11 cellular contexts compared by ENCODE assay signal in the genomic region with DNA sequence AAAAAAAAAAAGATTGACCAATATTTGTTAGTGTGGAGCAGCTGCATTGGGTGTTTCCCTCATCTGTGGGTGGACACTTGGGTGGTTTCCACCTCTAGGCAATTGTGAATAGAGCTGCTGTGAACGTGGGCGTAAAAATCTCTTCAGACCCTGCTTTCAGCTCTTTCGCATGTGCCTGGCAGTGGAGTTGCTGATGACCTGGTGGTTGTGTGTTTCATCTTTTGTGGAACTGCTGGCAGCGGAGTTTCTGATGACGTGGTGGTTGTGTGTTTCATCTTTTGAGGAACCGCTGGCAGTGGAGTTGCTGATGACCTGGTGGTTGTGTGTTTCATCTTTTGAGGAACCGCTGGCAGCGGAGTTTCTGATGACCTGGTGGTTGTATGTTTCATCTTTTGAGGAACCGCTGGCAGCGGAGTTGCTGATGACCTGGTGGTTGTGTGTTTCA. TPM values are rescaled to one million over a fixed set of nuclear protein-coding genes. Genes with fewer than 3 reads are reported as not detected.
DNase-seq lines count a peak whose midpoint lies in the region; ATAC-seq and TF ChIP-seq lines count a peak whose summit lies in the region.
"Had no signal": no experiment of that assay in that cellular context is flagged by ENCODE, and none has a peak within 500 bp of the region (broad histone marks: within the 10 kb centered on the region; RNA-seq: fewer than 3 reads in every experiment).

No MANE protein-coding gene starts in this region.

- POLR2A ChIA-PET in IMR-90 (lab: Charles Lee; ENCODE audit: unreplicated experiment), result no interaction called here

- ATAC-seq in IMR-90 (ENCODE audit: low read depth) (no peak), gastrocnemius medialis (peak in 1 of 2 donors; percentile 60)

- no peaks in the 10 kb centered on the region for H3K4me1 ChIP-seq in IMR-90 (ENCODE audit: control insufficient read depth, insufficient read depth, low read length)
- H3K4me1 ChIP-seq in gastrocnemius medialis, result peaks cover 0 to 6% of the 10 kb centered on the region in 2 donors

- H2BK15ac ChIP-seq in IMR-90 (ENCODE audit: low read depth, low read length), result no peak overlapping the region

- peak; percentile 28 for DNase-seq in GM06990 (ENCODE audit: extremely low read depth, insufficient read length)
- peak; percentile 8 for DNase-seq in IMR-90
- DNase-seq in activated T-helper 9 cell treated with anti-CD3 and anti-CD28 coated beads, Interleukin-2, amount 50 U/mL, for 16 hours (ENCODE audit: low read depth), result peak; percentile 21
- DNase-seq in gastrocnemius medialis, result peak; percentile 16 to 45
- no peak for DNase-seq in H4 (ENCODE audit: low spot score)
- no peak for DNase-seq in WERI-Rb-1
- no peak for DNase-seq in DMS153 (lab: John Stamatoyannopoulos, UW)
- no peak for DNase-seq in AG08395 (ENCODE audit: low spot score)
- DNase-seq: SW 1271 had no signal

- H3K56ac ChIP-seq in IMR-90 (ENCODE audit: extremely low read depth, insufficient read depth, low read length), result 0 out of 2 replicates have a peak overlapping the region, but pooled peaks have one; percentile 1

- no peak overlapping the region for H3K14ac ChIP-seq in IMR-90 (replicated peaks; ENCODE audit: low read depth, low read length)

- H2BK20ac ChIP-seq in IMR-90 (ENCODE audit: low read depth, low read length), result no peak overlapping the region

- no peak overlapping the region for H2AFZ ChIP-seq in IMR-90 (replicated peaks; ENCODE audit: low read length, poor library complexity)

- H3K9me3 ChIP-seq in IMR-90 (ENCODE audit: control insufficient read depth, insufficient read depth, low read length) (no peaks in the 10 kb centered on the region), gastrocnemius medialis (no peaks in the 10 kb centered on the region), WERI-Rb-1 (ENCODE audit: severe bottlenecking) (no peaks in the 10 kb centered on the region)

- H3K36me3 ChIP-seq in GM06990 (ENCODE audit: control insufficient read depth, insufficient read depth, low read length) (peaks cover 15% of the 10 kb centered on the region), IMR-90 (ENCODE audit: control insufficient read depth, insufficient read depth, low read length) (peaks cover 40% of the 10 kb centered on the region), gastrocnemius medialis (peaks cover 0 to 35% of the 10 kb centered on the region in 2 donors), WERI-Rb-1 (no peaks in the 10 kb centered on the region)

- no peak for TF ChIP-seq RAD21 in IMR-90 (IDR thresholded peaks at IDR 0.05; ENCODE audit: low read length)

- H2AK9ac ChIP-seq in IMR-90 (replicated peaks; ENCODE audit: low read depth, low read length, poor library complexity), result no peak overlapping the region

- CTCF ChIA-PET in IMR-90 (lab: Yijun Ruan, JAX), result no interaction called here

- H4K8ac ChIP-seq in IMR-90 (ENCODE audit: low read depth in 2 of 2, low read length in 2 of 2), result no peak overlapping the region

- H3K9ac ChIP-seq in IMR-90 (ENCODE audit: low read depth, low read length), result no peak overlapping the region
- H3K9ac ChIP-seq: KMS-11 had no signal

- TF ChIP-seq POLR2A in IMR-90 (IDR thresholded peaks at IDR 0.05; ENCODE audit: low read depth, low read length) (no peak), gastrocnemius medialis (IDR thresholded peaks at IDR 0.05) (no peak)

- H2AK5ac ChIP-seq in IMR-90 (ENCODE audit: low read depth, low read length), result no peak overlapping the region

- H3K79me1 ChIP-seq in IMR-90 (ENCODE audit: low read depth in 1 of 2, low read length in 2 of 2), result peaks cover 16 to 60% of the 10 kb centered on the region in 2 experiments

- in situ Hi-C loops in IMR-90 (cut with MboI; ENCODE audit: low sequenced_read_pairs) (no loop called here), gastrocnemius medialis (cut with MboI; ENCODE audit: low sequenced_read_pairs in 4 of 4) (no loop called here)

- no peak overlapping the region for H4K91ac ChIP-seq in IMR-90 (ENCODE audit: insufficient read depth, low read depth, low read length)

- H3K18ac ChIP-seq in IMR-90 (ENCODE audit: low read depth, low read length), result no peak overlapping the region

- no peak overlapping the region for H2BK5ac ChIP-seq in IMR-90 (ENCODE audit: low read depth, low read length, poor library complexity, severe bottlenecking)

- TF ChIP-seq CTCF in GM06990 (IDR thresholded peaks at IDR 0.05; ENCODE audit: insufficient read depth, low read length, poor library complexity, severe bottlenecking) (no peak), IMR-90 (conservative IDR thresholded peaks at IDR 0.05; ENCODE audit: low read depth, low read length) (no peak), gastrocnemius medialis (IDR thresholded peaks at IDR 0.05 in 4 of 5, conservative IDR thresholded peaks at IDR 0.05 in 1 of 5) (no peak), WERI-Rb-1 (IDR thresholded peaks at IDR 0.05; ENCODE audit: low read depth, low read length) (no peak)

- no peak overlapping the region for H4K5ac ChIP-seq in IMR-90 (ENCODE audit: low read depth, low read length)

- WGBS in IMR-90 (ENCODE audit: extremely low coverage in 2 of 2, insufficient read length in 1 of 2), 2 experiments, result 100% methylated on average over 5 of the region's 10 CpGs; no CpG with 5 or more reads in 1 of the 2 experiments

- dilution Hi-C loops in IMR-90 (cut with HindIII; ENCODE audit: low sequenced_read_pairs, unreplicated experiment), result no loop called here

- no peak overlapping the region for H3K23ac ChIP-seq in IMR-90 (ENCODE audit: low read depth, low read length)

- intact Hi-C loops in IMR-90 (cut with micrococcal nuclease), result no loop called here
- intact Hi-C loops in gastrocnemius medialis (cut with DNase I; ENCODE audit: low total_unique reads), result no loop called here

- no peak overlapping the region for H3K4me2 ChIP-seq in IMR-90 (ENCODE audit: low read depth, low read length)
- H3K4me2 ChIP-seq: KMS-11 had no signal

- no peak overlapping the region for H2BK120ac ChIP-seq in IMR-90 (ENCODE audit: low read depth, low read length)

- no TSS peak for BruUV-seq in IMR-90 (replicated peaks; lab: Mats Ljungman, UMichigan)

- peak overlapping the region; percentile 29; the same call in 1 of the 2 replicates for H3K4me3 ChIP-seq in GM06990 (replicated peaks; ENCODE audit: low read depth, low read length)
- no peak overlapping the region for H3K4me3 ChIP-seq in IMR-90 (ENCODE audit: insufficient read depth, low read depth, low read length)
- no peak overlapping the region for H3K4me3 ChIP-seq in gastrocnemius medialis
- no peak overlapping the region for H3K4me3 ChIP-seq in WERI-Rb-1 (ENCODE audit: low read depth, low read length)

- H3K27me3 ChIP-seq in GM06990 (replicated peaks; ENCODE audit: control insufficient read depth, insufficient read depth, low read length), result no peaks in the 10 kb centered on the region
- H3K27me3 ChIP-seq in IMR-90 (ENCODE audit: control insufficient read depth, insufficient read depth, low read length), result no peaks in the 10 kb centered on the region
- H3K27me3 ChIP-seq in gastrocnemius medialis, result no peaks in the 10 kb centered on the region
- H3K27me3 ChIP-seq in WERI-Rb-1 (ENCODE audit: insufficient read depth, low read depth, severe bottlenecking), result no peaks in the 10 kb centered on the region

- no peak overlapping the region for H3K4ac ChIP-seq in IMR-90 (ENCODE audit: low read depth, low read length)

- H3K27ac ChIP-seq in IMR-90 (ENCODE audit: insufficient read depth, low read length), result no peak overlapping the region
- no peak overlapping the region for H3K27ac ChIP-seq in gastrocnemius medialis
- no peak overlapping the region for H3K27ac ChIP-seq in WERI-Rb-1
- H3K27ac ChIP-seq: KMS-11 had no signal

- peaks cover 3% of the 10 kb centered on the region; the same call in 1 of the 2 replicates for H3K9me1 ChIP-seq in IMR-90 (ENCODE audit: insufficient read depth, low read length)

- peaks cover 32% of the 10 kb centered on the region for H4K20me1 ChIP-seq in IMR-90 (ENCODE audit: insufficient read depth, low read length)

TF ChIP-seq in IMR-90, 13 proteins besides CTCF, POLR2A, EP300 and RAD21 (continues in another document):
- no peak for TF ChIP-seq CHD1 (IDR thresholded peaks at IDR 0.05; ENCODE audit: low read depth, low read length)
- no peak for TF ChIP-seq MAZ (IDR thresholded peaks at IDR 0.05; ENCODE audit: borderline replicate concordance, low read depth, low read length)
- no peak for TF ChIP-seq NFE2L2 (IDR thresholded peaks at IDR 0.05; ENCODE audit: low read depth, low read length)
- no peak for TF ChIP-seq SMC3 (IDR thresholded peaks at IDR 0.05; ENCODE audit: low read depth, low read length)
- TF ChIP-seq MAFK (IDR thresholded peaks at IDR 0.05; ENCODE audit: low read depth, low read length), result no peak
- TF ChIP-seq BHLHE40 (IDR thresholded peaks at IDR 0.05; ENCODE audit: low read depth, low read length), result no peak
- TF ChIP-seq, protein P1, sequence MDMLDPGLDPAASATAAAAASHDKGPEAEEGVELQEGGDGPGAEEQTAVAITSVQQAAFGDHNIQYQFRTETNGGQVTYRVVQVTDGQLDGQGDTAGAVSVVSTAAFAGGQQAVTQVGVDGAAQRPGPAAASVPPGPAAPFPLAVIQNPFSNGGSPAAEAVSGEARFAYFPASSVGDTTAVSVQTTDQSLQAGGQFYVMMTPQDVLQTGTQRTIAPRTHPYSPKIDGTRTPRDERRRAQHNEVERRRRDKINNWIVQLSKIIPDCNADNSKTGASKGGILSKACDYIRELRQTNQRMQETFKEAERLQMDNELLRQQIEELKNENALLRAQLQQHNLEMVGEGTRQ (IDR thresholded peaks at IDR 0.05; ENCODE audit: low read depth, low read length), result no peak
- no peak for TF ChIP-seq RCOR1 (IDR thresholded peaks at IDR 0.05; ENCODE audit: insufficient replicate concordance, low read length)
- TF ChIP-seq CEBPB (IDR thresholded peaks at IDR 0.05; ENCODE audit: low read depth, low read length), result no peak

RNA-seq across cellular contexts. Expression of a gene that starts 21.4 kb away (rescaled TPM):
- 3.4 and 4.2 TPM in 2 replicates for total RNA-seq in IMR-90 (2012; rRNA removed)
- 21.3 and 22.7 TPM in 2 replicates for polyA plus RNA-seq in IMR-90 (2012; rRNA removed)
- polyA plus RNA-seq in IMR-90 (2012; cell fraction: cytosol; rRNA removed), result 15.4 and 23.2 TPM in 2 replicates
- polyA plus RNA-seq in IMR-90 (2012; cell fraction: nucleus; rRNA removed; ENCODE audit: low replicate concordance), result 64.2 and 65.2 TPM in 2 replicates
- 10 to 100 TPM; 10.9 to 20.5 (median 18.4) TPM for total RNA-seq in gastrocnemius medialis
- 6.4 and 10.6 TPM in 2 replicates for total RNA-seq in H4 (2014; rRNA removed; shearing (Covaris generic))

RNA-seq across cellular contexts. Expression of a gene that starts 46.8 kb away (rescaled TPM):
- total RNA-seq in IMR-90 (2012; rRNA removed) (not detected in 2 replicates), gastrocnemius medialis (not detected)
- 0.09 TPM in 1 of 2 replicates, not detected in the other for polyA plus RNA-seq in IMR-90 (2012; rRNA removed)
- polyA plus RNA-seq in IMR-90 (2012; cell fraction: cytosol; rRNA removed), result 0.12 TPM in 1 of 2 replicates, not detected in the other
- 0.71 and 1.6 TPM in 2 replicates for polyA plus RNA-seq in IMR-90 (2012; cell fraction: nucleus; rRNA removed; ENCODE audit: low replicate concordance)
- not detected in 2 replicates for total RNA-seq in H4 (2014; rRNA removed; shearing (Covaris generic))
- total RNA-seq: renal cortical epithelial cell had no signal

RNA-seq across cellular contexts. Expression of a gene that starts 59.3 kb away (rescaled TPM):
- total RNA-seq in IMR-90 (2012; rRNA removed), result 65.6 and 90.5 TPM in 2 replicates
- polyA plus RNA-seq in IMR-90 (2012; rRNA removed), result 169 and 228 TPM in 2 replicates
- polyA plus RNA-seq in IMR-90 (2012; cell fraction: cytosol; rRNA removed), result 205 and 351 TPM in 2 replicates
- 119 and 281 TPM in 2 replicates for polyA plus RNA-seq in IMR-90 (2012; cell fraction: nucleus; rRNA removed; ENCODE audit: low replicate concordance)
- total RNA-seq in gastrocnemius medialis, result 10 to 100 TPM in 3 of 4 donors, 1 to 10 TPM in 1; 5.1 to 33.2 (median 28.7) TPM
- not detected in 2 replicates for total RNA-seq in H4 (2014; rRNA removed; shearing (Covaris generic))

Comparison
In these comparisons a context has a peak if more than half of its experiments do, and no peak if none do; other contexts are left out.
1. DNase-seq: peak in GM06990 (single experiment), IMR-90 (single experiment), activated T-helper 9 cell treated with anti-CD3 and anti-CD28 coated beads, Interleukin-2, amount 50 U/mL, for 16 hours (single experiment) and gastrocnemius medialis (2 of 2); none in H4 (single experiment), WERI-Rb-1 (single experiment), DMS153 (single experiment) and AG08395 (single experiment).